In the genomic region with DNA sequence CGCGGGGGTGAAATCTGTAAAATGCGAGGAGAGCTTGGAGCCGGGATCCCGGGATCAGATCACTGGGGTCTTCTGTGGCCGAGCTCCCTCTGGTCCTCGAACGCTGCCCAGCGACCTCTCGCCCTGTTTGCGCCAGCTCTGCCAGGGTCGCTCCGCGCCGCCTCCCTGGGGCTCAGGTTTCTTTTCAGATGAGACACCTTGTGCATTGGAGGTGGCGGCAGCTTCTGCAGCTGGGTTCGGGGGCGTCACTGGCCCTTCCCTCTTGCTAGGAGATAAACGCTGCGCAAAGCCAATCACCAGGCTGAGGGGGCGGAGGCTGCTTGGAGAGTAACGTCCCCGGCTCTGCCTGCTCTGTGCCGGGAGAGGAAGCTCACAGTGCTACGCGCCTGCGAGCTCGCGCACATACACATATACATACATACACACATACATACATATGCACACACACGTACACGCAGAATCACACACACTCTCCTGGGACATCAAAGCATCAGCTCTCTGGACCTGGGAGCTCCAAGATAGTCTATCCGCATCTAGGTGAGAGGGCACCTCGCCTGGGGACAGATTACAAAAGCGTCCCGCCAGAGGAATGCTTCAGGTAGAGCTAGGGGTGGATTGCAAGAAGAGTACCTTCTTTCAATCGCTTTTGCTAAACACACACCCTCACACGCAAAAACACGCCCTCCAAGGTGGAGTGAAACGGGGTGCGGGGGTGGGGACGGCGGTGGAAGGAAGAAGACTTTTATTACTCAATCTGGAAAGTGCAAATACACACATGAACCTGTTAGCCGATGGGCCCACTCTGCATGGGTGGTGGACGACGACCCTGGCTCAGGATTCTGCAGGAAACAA, we compare ENCODE assay signal across 8 cellular contexts. TPM values are rescaled to one million over a fixed set of nuclear protein-coding genes. Genes with fewer than 3 reads are reported as not detected.
DNase-seq lines count a peak whose midpoint lies in the region; ATAC-seq and TF ChIP-seq lines count a peak whose summit lies in the region.

A gene with protein sequence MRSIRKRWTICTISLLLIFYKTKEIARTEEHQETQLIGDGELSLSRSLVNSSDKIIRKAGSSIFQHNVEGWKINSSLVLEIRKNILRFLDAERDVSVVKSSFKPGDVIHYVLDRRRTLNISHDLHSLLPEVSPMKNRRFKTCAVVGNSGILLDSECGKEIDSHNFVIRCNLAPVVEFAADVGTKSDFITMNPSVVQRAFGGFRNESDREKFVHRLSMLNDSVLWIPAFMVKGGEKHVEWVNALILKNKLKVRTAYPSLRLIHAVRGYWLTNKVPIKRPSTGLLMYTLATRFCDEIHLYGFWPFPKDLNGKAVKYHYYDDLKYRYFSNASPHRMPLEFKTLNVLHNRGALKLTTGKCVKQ (minus strand): TSS at position 247 of the 852 bp plus-strand sequence. CDS start 327 bp downstream, outside the sequence.

- no peaks in the 10 kb centered on the region for H3K27me3 Mint-ChIP-seq in activated naive CD8-positive, alpha-beta T cell

- ATAC-seq in GM21786 (IDR thresholded peaks at IDR 0.05; ENCODE audit: unreplicated experiment) (peak; percentile 65), SK-N-SH treated with all-trans-retinoic acid at 6 μM for 48 hours (peak; percentile 86), heart right ventricle (peak; percentile 81 to 92 (median 90))

- peak within 1 kb of the TSS; percentile 99 for H3K27ac Mint-ChIP-seq in activated naive CD8-positive, alpha-beta T cell

- H3K36me3 Mint-ChIP-seq in activated naive CD8-positive, alpha-beta T cell: peaks cover 9% of the 10 kb centered on the region

- H3K9me3 ChIP-seq in heart right ventricle: no peaks in the 10 kb centered on the region
- no peaks in the 10 kb centered on the region for H3K9me3 ChIP-seq in tibial nerve

- H3K4me1 Mint-ChIP-seq in activated naive CD8-positive, alpha-beta T cell (ENCODE audit: low read depth): peaks cover 47% of the 10 kb centered on the region

- peaks cover 0 to 13% (median 0%) of the 10 kb centered on the region in 7 donors for H3K27me3 ChIP-seq in heart right ventricle
- peaks cover 0 to 5% of the 10 kb centered on the region in 2 donors for H3K27me3 ChIP-seq in tibial nerve

- DNase-seq in DMS53 (lab: John Stamatoyannopoulos, UW) (peak; percentile 95), M059J (ENCODE audit: low read depth) (peak; percentile 7), heart right ventricle (peak; percentile 81 to 89), posterior cingulate gyrus (peak; percentile 50 to 97 (median 78)), tibial nerve (ENCODE audit: low spot score in 2 of 2) (peak; percentile 70 to 75)

- TF ChIP-seq CTCF in heart right ventricle (IDR thresholded peaks at IDR 0.05): no peak
- no peak for TF ChIP-seq CTCF in tibial nerve (IDR thresholded peaks at IDR 0.05)

- H3K4me3 Mint-ChIP-seq in activated naive CD8-positive, alpha-beta T cell: peak within 1 kb of the TSS; percentile 96

- TF ChIP-seq POLR2A in tibial nerve (IDR thresholded peaks at IDR 0.05): peak in 1 of 2 donors; percentile 59

- peaks cover 4% of the 10 kb centered on the region for H3K9me3 Mint-ChIP-seq in activated naive CD8-positive, alpha-beta T cell (ENCODE audit: low read depth)

- H3K4me1 ChIP-seq in heart right ventricle (peaks cover 0 to 31% (median 15%) of the 10 kb centered on the region in 9 donors), tibial nerve (peaks cover 0 to 27% (median 1%) of the 10 kb centered on the region in 4 donors)

- H3K4me3 ChIP-seq in heart right ventricle: peak within 1 kb of the TSS; percentile 39 to 75 (median 61)
- H3K4me3 ChIP-seq in tibial nerve: peak within 1 kb of the TSS; percentile 27 to 63 (median 42)

- H3K36me3 ChIP-seq in heart right ventricle: no peaks in the 10 kb centered on the region
- H3K36me3 ChIP-seq in tibial nerve: no peaks in the 10 kb centered on the region

- peak in 1 of 2 donors; percentile 52 for TF ChIP-seq EP300 in tibial nerve (IDR thresholded peaks at IDR 0.05)

- 1% methylated on average over 45 of the region's 45 CpGs for WGBS in heart right ventricle, 2 donors
- WGBS in tibial nerve, 2 donors: 1 to 2% methylated on average over 38 to 40 of the region's 45 CpGs

- H3K27ac ChIP-seq in heart right ventricle (peak within 1 kb of the TSS in 9 of 10 donors; percentile 34 to 96 (median 85)), tibial nerve (peak within 1 kb of the TSS in 3 of 4 donors; percentile 79 to 84 (median 80))

- intact Hi-C loops in heart right ventricle (cut with DNase I) (loop anchor here in 5 of 10 donors (5.0 to 10.0 kb wide), 12 partner anchors 51 to 368 kb away; a partner anchor contains a TSS), posterior cingulate gyrus (cut with DNase I) (no loop called here)

TF ChIP-seq in SK-N-SH treated with all-trans-retinoic acid at 6 μM for 48 hours, 23 proteins besides CTCF, POLR2A, EP300 and RAD21:
- no peak for TF ChIP-seq ZC3H10 (CRISPR knock-in tag; IDR thresholded peaks at IDR 0.05)
- TF ChIP-seq GLIS3 (CRISPR knock-in tag; IDR thresholded peaks at IDR 0.05): no peak
- TF ChIP-seq, protein P1, sequence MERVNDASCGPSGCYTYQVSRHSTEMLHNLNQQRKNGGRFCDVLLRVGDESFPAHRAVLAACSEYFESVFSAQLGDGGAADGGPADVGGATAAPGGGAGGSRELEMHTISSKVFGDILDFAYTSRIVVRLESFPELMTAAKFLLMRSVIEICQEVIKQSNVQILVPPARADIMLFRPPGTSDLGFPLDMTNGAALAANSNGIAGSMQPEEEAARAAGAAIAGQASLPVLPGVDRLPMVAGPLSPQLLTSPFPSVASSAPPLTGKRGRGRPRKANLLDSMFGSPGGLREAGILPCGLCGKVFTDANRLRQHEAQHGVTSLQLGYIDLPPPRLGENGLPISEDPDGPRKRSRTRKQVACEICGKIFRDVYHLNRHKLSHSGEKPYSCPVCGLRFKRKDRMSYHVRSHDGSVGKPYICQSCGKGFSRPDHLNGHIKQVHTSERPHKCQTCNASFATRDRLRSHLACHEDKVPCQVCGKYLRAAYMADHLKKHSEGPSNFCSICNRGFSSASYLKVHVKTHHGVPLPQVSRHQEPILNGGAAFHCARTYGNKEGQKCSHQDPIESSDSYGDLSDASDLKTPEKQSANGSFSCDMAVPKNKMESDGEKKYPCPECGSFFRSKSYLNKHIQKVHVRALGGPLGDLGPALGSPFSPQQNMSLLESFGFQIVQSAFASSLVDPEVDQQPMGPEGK (CRISPR knock-in tag; IDR thresholded peaks at IDR 0.05; ENCODE audit: borderline replicate concordance): no peak
- TF ChIP-seq ISL1 (CRISPR knock-in tag; IDR thresholded peaks at IDR 0.05): no peak
- TF ChIP-seq RARB (CRISPR knock-in tag; IDR thresholded peaks at IDR 0.05): no peak
- TF ChIP-seq, protein P2, sequence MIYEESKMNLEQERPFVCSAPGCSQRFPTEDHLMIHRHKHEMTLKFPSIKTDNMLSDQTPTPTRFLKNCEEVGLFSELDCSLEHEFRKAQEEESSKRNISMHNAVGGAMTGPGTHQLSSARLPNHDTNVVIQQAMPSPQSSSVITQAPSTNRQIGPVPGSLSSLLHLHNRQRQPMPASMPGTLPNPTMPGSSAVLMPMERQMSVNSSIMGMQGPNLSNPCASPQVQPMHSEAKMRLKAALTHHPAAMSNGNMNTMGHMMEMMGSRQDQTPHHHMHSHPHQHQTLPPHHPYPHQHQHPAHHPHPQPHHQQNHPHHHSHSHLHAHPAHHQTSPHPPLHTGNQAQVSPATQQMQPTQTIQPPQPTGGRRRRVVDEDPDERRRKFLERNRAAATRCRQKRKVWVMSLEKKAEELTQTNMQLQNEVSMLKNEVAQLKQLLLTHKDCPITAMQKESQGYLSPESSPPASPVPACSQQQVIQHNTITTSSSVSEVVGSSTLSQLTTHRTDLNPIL (CRISPR knock-in tag; IDR thresholded peaks at IDR 0.05; ENCODE audit: low read depth): no peak
- no peak for TF ChIP-seq SNAI2 (CRISPR knock-in tag; IDR thresholded peaks at IDR 0.05)
- no peak for TF ChIP-seq ESRRG (CRISPR knock-in tag; IDR thresholded peaks at IDR 0.05)
- no peak for TF ChIP-seq TOX (CRISPR knock-in tag; IDR thresholded peaks at IDR 0.05; ENCODE audit: borderline replicate concordance)
- TF ChIP-seq CSDC2 (CRISPR knock-in tag; IDR thresholded peaks at IDR 0.05): no peak
- TF ChIP-seq PPARA (CRISPR knock-in tag; IDR thresholded peaks at IDR 0.05; ENCODE audit: borderline replicate concordance): no peak
- TF ChIP-seq ZNF8 (CRISPR knock-in tag; IDR thresholded peaks at IDR 0.05): no peak
- TF ChIP-seq OSR1 (CRISPR knock-in tag; IDR thresholded peaks at IDR 0.05): no peak
- TF ChIP-seq ZNF70 (CRISPR knock-in tag; IDR thresholded peaks at IDR 0.05): no peak
- TF ChIP-seq ZFP3 (CRISPR knock-in tag; IDR thresholded peaks at IDR 0.05): no peak
- no peak for TF ChIP-seq BACH2 (CRISPR knock-in tag; IDR thresholded peaks at IDR 0.05; ENCODE audit: borderline replicate concordance)

RNA-seq across cellular contexts. Expression of the gene that starts here (rescaled TPM):
- 0.10 and 0.17 TPM in 2 replicates for total RNA-seq in M059J (2014; rRNA removed; shearing (Covaris generic))
- total RNA-seq in heart right ventricle (10 to 100 TPM in 1 of 10 donors, 1 to 10 TPM in 9; 1.6 to 12.9 (median 5.1) TPM), tibial nerve (1 to 10 TPM; 1.8 to 5.7 (median 3.5) TPM)
- polyA plus RNA-seq in heart right ventricle: 1 to 10 TPM in 1 of 2 donors, under 1 TPM in 1; 0.70 to 1.5 TPM

Comparison
In these comparisons a context has a peak if more than half of its experiments do, and no peak if none do; other contexts are left out.
1. Peak in every context shown above with its lines: DNase-seq, ATAC-seq, H3K4me3 ChIP-seq and H3K27ac ChIP-seq.
2. Peak in DNase-seq in M059J; RNA of the gene not detected or under 1 TPM.
3. DNase-seq: peak in every context shown above with its lines; median percentile 95 in DMS53; 85 in heart right ventricle; 78 in posterior cingulate gyrus; 72 in tibial nerve; 7 in M059J.